ENCODE assay signal across 24 cellular contexts in the genomic region with DNA sequence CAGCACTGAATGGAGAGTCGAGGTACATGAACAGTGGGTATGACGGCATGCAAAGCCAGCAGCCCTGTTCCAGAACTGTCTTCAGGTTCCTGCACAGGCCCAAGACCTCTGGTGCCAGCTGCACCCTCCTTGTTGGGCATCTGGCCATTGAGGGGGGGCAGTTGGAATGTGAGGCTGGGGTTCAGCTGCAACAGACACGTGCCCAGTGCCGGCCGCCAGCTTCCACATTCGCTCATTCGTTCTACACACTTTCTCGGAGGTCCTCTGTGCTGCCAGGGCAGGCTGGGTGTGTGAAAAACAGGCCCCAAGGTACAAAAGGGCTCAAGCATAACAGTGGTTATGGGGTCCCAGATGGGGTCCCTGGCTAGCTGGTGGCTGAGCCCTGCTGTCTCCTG. TPM values are rescaled to one million over a fixed set of nuclear protein-coding genes. Genes with fewer than 3 reads are reported as not detected.
DNase-seq lines count a peak whose midpoint lies in the region; ATAC-seq, FAIRE-seq and TF ChIP-seq lines count a peak whose summit lies in the region.
"Had no signal": no experiment of that assay in that cellular context is flagged by ENCODE, and none has a peak within 500 bp of the region (broad histone marks: within the 10 kb centered on the region; RNA-seq: fewer than 3 reads in every experiment).

No MANE protein-coding gene starts in this region.

- H3K27ac ChIP-seq in left ventricle myocardium inferior (replicated peaks): no peak overlapping the region
- no peak overlapping the region for H3K27ac ChIP-seq in kidney (ENCODE audit: low read depth in 2 of 2, low read length in 2 of 2)
- no peak overlapping the region for H3K27ac ChIP-seq in osteoblast (ENCODE audit: low read depth, low read length)
- no peak overlapping the region for H3K27ac ChIP-seq in body of pancreas
- H3K27ac ChIP-seq in CD4-positive, alpha-beta memory T cell (ENCODE audit: low read depth, low read length): no peak overlapping the region
- H3K27ac ChIP-seq: A549, BLaER1, GM23248 had no signal

- no peaks in the 10 kb centered on the region for H4K20me1 ChIP-seq in osteoblast (ENCODE audit: insufficient read depth, low read length)
- H4K20me1 ChIP-seq: BLaER1 had no signal

- CTCF ChIA-PET in CD4-positive, alpha-beta memory T cell (lab: Charles Lee; ENCODE audit: partially characterized antibody): no interaction called here

- H3K36me3 ChIP-seq in left ventricle myocardium inferior: no peaks in the 10 kb centered on the region
- H3K36me3 ChIP-seq in kidney (ENCODE audit: control insufficient read depth in 1 of 2, insufficient read depth in 2 of 2, low read length in 2 of 2): no peaks in the 10 kb centered on the region
- no peaks in the 10 kb centered on the region for H3K36me3 ChIP-seq in osteoblast (ENCODE audit: insufficient read depth, low read length)
- no peaks in the 10 kb centered on the region for H3K36me3 ChIP-seq in body of pancreas (replicated peaks in 1 of 2; ENCODE audit: insufficient read depth in 1 of 2, low read depth in 2 of 2)
- H3K36me3 ChIP-seq in CD4-positive, alpha-beta memory T cell (ENCODE audit: insufficient read depth, low read length): no peaks in the 10 kb centered on the region
- H3K36me3 ChIP-seq: BLaER1 had no signal

- TF ChIP-seq CTCF in left ventricle myocardium inferior (IDR thresholded peaks at IDR 0.05; ENCODE audit: borderline replicate concordance): no peak
- no peak for TF ChIP-seq CTCF in kidney (IDR thresholded peaks at IDR 0.05; ENCODE audit: borderline replicate concordance, extremely low read depth, insufficient read depth)
- TF ChIP-seq CTCF in osteoblast (IDR thresholded peaks at IDR 0.05; ENCODE audit: extremely low read depth, low read depth, low read length): no peak
- TF ChIP-seq CTCF in body of pancreas (IDR thresholded peaks at IDR 0.05): no peak

- intact Hi-C loops in left ventricle myocardium inferior (cut with micrococcal nuclease) (no loop called here), left cardiac atrium (cut with DNase I) (no loop called here), kidney (cut with DNase I) (no loop called here), body of pancreas (cut with DNase I) (no loop called here)
- intact Hi-C loops in CD4-positive, alpha-beta memory T cell (cut with micrococcal nuclease): no loop called here

- H2AFZ ChIP-seq in osteoblast (ENCODE audit: low read length): no peak overlapping the region
- H2AFZ ChIP-seq: GM23248 had no signal

- H3K4me3 ChIP-seq in left ventricle myocardium inferior (no peak overlapping the region), kidney (ENCODE audit: low read length in 2 of 2) (no peak overlapping the region), osteoblast (ENCODE audit: insufficient read depth, low read length) (no peak overlapping the region), body of pancreas (no peak overlapping the region)
- no peak overlapping the region for H3K4me3 ChIP-seq in CD4-positive, alpha-beta memory T cell (ENCODE audit: low read length in 2 of 2)
- H3K4me3 ChIP-seq: A549, BLaER1, GM12878, GM23248 had no signal

- POLR2A ChIA-PET in CD4-positive, alpha-beta memory T cell (lab: Charles Lee; ENCODE audit: partially characterized antibody): no interaction called here

- H3K9me3 Mint-ChIP-seq in CD4-positive, alpha-beta memory T cell: peaks cover 0 to 11% (median 8%) of the 10 kb centered on the region in 8 donors

- WGBS in body of pancreas, 2 donors: 71 to 90% methylated on average over 2 to 8 of the region's 8 CpGs

- no peak overlapping the region for H3K4me3 Mint-ChIP-seq in CD4-positive, alpha-beta memory T cell
- H3K4me3 Mint-ChIP-seq: CD8-positive, alpha-beta T cell had no signal

- DNase-seq in left ventricle myocardium inferior: peak; percentile 4
- no peak for DNase-seq in left cardiac atrium
- DNase-seq in kidney: peak; percentile 18
- DNase-seq in osteoblast (ENCODE audit: insufficient read length, low spot score, missing footprints): peak; percentile 76
- DNase-seq in ureter (ENCODE audit: low spot score): peak; percentile 35
- DNase-seq in body of pancreas: no peak
- no peak for DNase-seq in CD4-positive, alpha-beta memory T cell
- DNase-seq: Calu3; CD8-positive, alpha-beta T cell; EL; GM23248; HCEC 1CT; NCI-H1105; NCI-H1694; NCI-H226; NCI-H524; NCI-H82; OCI-M1; SHP77 had no signal

- no peaks in the 10 kb centered on the region for H3K4me1 Mint-ChIP-seq in CD4-positive, alpha-beta memory T cell

- H3K4me2 ChIP-seq in osteoblast (ENCODE audit: insufficient read depth, low read length): no peak overlapping the region
- H3K4me2 ChIP-seq: A549, BLaER1 had no signal

- peaks cover 96% of the 10 kb centered on the region for H3K27me3 ChIP-seq in left ventricle myocardium inferior (ENCODE audit: low read depth)
- H3K27me3 ChIP-seq in osteoblast (ENCODE audit: insufficient read depth, low read length): peaks cover 4% of the 10 kb centered on the region
- peaks cover 0 to 2% of the 10 kb centered on the region in 2 donors for H3K27me3 ChIP-seq in body of pancreas
- no peaks in the 10 kb centered on the region for H3K27me3 ChIP-seq in CD4-positive, alpha-beta memory T cell (ENCODE audit: insufficient read depth, low read length)
- H3K27me3 ChIP-seq: BLaER1 had no signal

- H3K9ac ChIP-seq in kidney (ENCODE audit: low read length in 2 of 2): no peak overlapping the region
- H3K9ac ChIP-seq: BLaER1, GM23248 had no signal

- FAIRE-seq in kidney (lab: Jason Lieb, UNC): no peak
- FAIRE-seq: A549, GM12878, GM18507 had no signal

- H3K79me2 ChIP-seq in osteoblast (ENCODE audit: insufficient read depth, low read length): no peaks in the 10 kb centered on the region

- no peaks in the 10 kb centered on the region for H3K4me1 ChIP-seq in left ventricle myocardium inferior
- H3K4me1 ChIP-seq in kidney (ENCODE audit: control insufficient read depth in 1 of 2, insufficient read depth in 1 of 2, low read depth in 1 of 2, low read length in 2 of 2): no peaks in the 10 kb centered on the region
- H3K4me1 ChIP-seq in osteoblast (ENCODE audit: insufficient read depth, low read length): no peaks in the 10 kb centered on the region
- H3K4me1 ChIP-seq in body of pancreas: no peaks in the 10 kb centered on the region
- no peaks in the 10 kb centered on the region for H3K4me1 ChIP-seq in CD4-positive, alpha-beta memory T cell (ENCODE audit: insufficient read depth, low read length)
- H3K4me1 ChIP-seq: A549 had no signal

- TF ChIP-seq POLR2A in body of pancreas (IDR thresholded peaks at IDR 0.05): no peak

- ATAC-seq in left cardiac atrium (no peak), body of pancreas (no peak), HG02763 (IDR thresholded peaks at IDR 0.05; ENCODE audit: unreplicated experiment) (no peak)
- ATAC-seq: A549; CD8-positive, alpha-beta T cell; GM12878 had no signal

- peaks cover 18% of the 10 kb centered on the region for H3K9me3 ChIP-seq in left ventricle myocardium inferior (replicated peaks)
- H3K9me3 ChIP-seq in kidney (ENCODE audit: control insufficient read depth in 1 of 2, low read length in 2 of 2): no peaks in the 10 kb centered on the region
- H3K9me3 ChIP-seq in osteoblast (ENCODE audit: low read depth, low read length): no peaks in the 10 kb centered on the region
- no peaks in the 10 kb centered on the region for H3K9me3 ChIP-seq in body of pancreas
- no peaks in the 10 kb centered on the region for H3K9me3 ChIP-seq in CD4-positive, alpha-beta memory T cell (ENCODE audit: control insufficient read depth in 1 of 2, low read length in 2 of 2)

- no peak overlapping the region for H3K27ac Mint-ChIP-seq in CD4-positive, alpha-beta memory T cell
- H3K27ac Mint-ChIP-seq: CD8-positive, alpha-beta T cell had no signal

- H3K36me3 Mint-ChIP-seq in CD4-positive, alpha-beta memory T cell: no peaks in the 10 kb centered on the region
- H3K36me3 Mint-ChIP-seq: CD8-positive, alpha-beta T cell had no signal

- H3K27me3 Mint-ChIP-seq in CD4-positive, alpha-beta memory T cell: peaks cover 2 to 8% of the 10 kb centered on the region in 2 donors

RNA-seq across cellular contexts. Expression of a gene that starts 37.9 kb away (rescaled TPM):
- total RNA-seq in left ventricle myocardium inferior: 4.9 TPM
- total RNA-seq in left cardiac atrium: 1 to 10 TPM; 5.4 to 8.6 TPM
- total RNA-seq in kidney: 7.2 TPM
- 5.1 TPM for polyA plus RNA-seq in kidney (ENCODE audit: insufficient read depth, low read depth, low replicate concordance)
- 2.9 and 3.2 TPM in 2 replicates for total RNA-seq in osteoblast
- 23.0 TPM for total RNA-seq in ureter
- total RNA-seq in body of pancreas: 1 to 10 TPM; 2.6 to 7.0 TPM
- 1 to 10 TPM; 8.0 to 9.8 TPM for total RNA-seq in CD4-positive, alpha-beta memory T cell
- 1 to 10 TPM; 7.4 to 8.5 TPM for polyA plus RNA-seq in CD4-positive, alpha-beta memory T cell

Comparison
In these comparisons a context has a peak if more than half of its experiments do, and no peak if none do; other contexts are left out.
1. DNase-seq: peak in left ventricle myocardium inferior (single experiment), kidney (single experiment), osteoblast (single experiment) and ureter (single experiment); none in left cardiac atrium (single experiment), body of pancreas (0 of 4) and CD4-positive, alpha-beta memory T cell (0 of 5).